ENCODE assay signal across 7 cellular contexts in genomic region chr3:120093923-120094775, GRCh38. TPM values are rescaled to one million over a fixed set of nuclear protein-coding genes. Genes with fewer than 3 reads are reported as not detected.
DNase-seq lines count a peak whose midpoint lies in the region; ATAC-seq and TF ChIP-seq lines count a peak whose summit lies in the region.

GSK3B (minus strand) TSS chr3:120094447; CDS start chr3:120093434, 1,013 bp downstream.

- H3K4me3 Mint-ChIP-seq in chondrocyte (ENCODE audit: unreplicated experiment): no peak within 1 kb of the TSS

- peak; percentile 10 for ATAC-seq in GM18508 (IDR thresholded peaks at IDR 0.05; ENCODE audit: insufficient read depth, unreplicated experiment)
- peak; percentile 4 for ATAC-seq in HG02798 (IDR thresholded peaks at IDR 0.05; ENCODE audit: poor library complexity, unreplicated experiment)
- ATAC-seq in activated CD4-positive, CD25-positive, alpha-beta regulatory T cell treated with anti-CD3 and anti-CD28 coated beads, Interleukin-2, amount 50 U/mL, for 24 hours: peak; percentile 55 to 56

- H3K27ac Mint-ChIP-seq in chondrocyte (ENCODE audit: unreplicated experiment): no peak within 1 kb of the TSS

- H3K27me3 Mint-ChIP-seq in chondrocyte (ENCODE audit: low read depth): no peaks in the 10 kb centered on the region

- H3K36me3 Mint-ChIP-seq in chondrocyte (ENCODE audit: low read depth): peaks cover 2% of the 10 kb centered on the region

- no peak for TF ChIP-seq CTCF in chondrocyte (IDR thresholded peaks at IDR 0.05)

- DNase-seq in NCI-H1930 (lab: John Stamatoyannopoulos, UW): peak; percentile 72 to 100
- peak; percentile 99 for DNase-seq in chondrocyte (ENCODE audit: low spot score)
- peak; percentile 63 for DNase-seq in kidney glomerular epithelial cell (lab: John Stamatoyannopoulos, UW)
- peak; percentile 97 for DNase-seq in stimulated activated CD4-positive, alpha-beta T cell treated with anti-CD3 and anti-CD28 coated beads, Interleukin-2, amount 100 ng/mL, for 4 hours (ENCODE audit: low read depth)

- no peaks in the 10 kb centered on the region for H3K9me3 Mint-ChIP-seq in chondrocyte (ENCODE audit: low read depth)

- H3K4me1 Mint-ChIP-seq in chondrocyte (ENCODE audit: low read depth): peaks cover 28% of the 10 kb centered on the region

RNA-seq across cellular contexts. Expression of gene GSK3B, which starts in this region (rescaled TPM):
- total RNA-seq in chondrocyte: 61.7 to 73.0 TPM (median 71.3 TPM) in 3 replicates

Comparison
In these comparisons a context has a peak if more than half of its experiments do, and no peak if none do; other contexts are left out.
1. Peak in every context shown above with its lines: DNase-seq and ATAC-seq.
2. ATAC-seq: peak in every context shown above with its lines; median percentile 56 in activated CD4-positive, CD25-positive, alpha-beta regulatory T cell treated with anti-CD3 and anti-CD28 coated beads, Interleukin-2, amount 50 U/mL, for 24 hours; 10 in GM18508; 4 in HG02798.